ENCODE assay signal across 24 cellular contexts in genomic region chr6:24242924-24243323, GRCh38.
"Had no signal": no experiment of that assay in that cellular context is flagged by ENCODE, and none has a peak within 500 bp of the region (broad histone marks: within the 10 kb centered on the region; RNA-seq: fewer than 3 reads in every experiment).

No MANE protein-coding gene starts in this region.

- H3K4me3 ChIP-seq: colonic mucosa, coronary artery, dorsolateral prefrontal cortex, esophagus muscularis mucosa, esophagus squamous epithelium, gastrocnemius medialis, gastroesophageal sphincter, heart left ventricle, heart right ventricle had no signal

- ATAC-seq: effector memory CD8-positive, alpha-beta T cell; esophagus mucosa; foreskin keratinocyte; gastrocnemius medialis; gastroesophageal sphincter; heart left ventricle; heart right ventricle had no signal

- H3K27ac ChIP-seq: colonic mucosa, coronary artery, dorsolateral prefrontal cortex, epithelial cell of prostate, esophagus muscularis mucosa, esophagus squamous epithelium, foreskin keratinocyte, gastrocnemius medialis, gastroesophageal sphincter, heart left ventricle, heart right ventricle had no signal

- H3K27me3 ChIP-seq: colonic mucosa, dorsolateral prefrontal cortex, esophagus muscularis mucosa, esophagus squamous epithelium, foreskin keratinocyte, gastrocnemius medialis, gastroesophageal sphincter had no signal

- H3K4me1 ChIP-seq: colonic mucosa, esophagus squamous epithelium, foreskin keratinocyte, gastrocnemius medialis, gastroesophageal sphincter, heart left ventricle, heart right ventricle had no signal

- DNase-seq: colonic mucosa; cortex of kidney; dermis blood vessel endothelial cell; dorsolateral prefrontal cortex; effector CD4-positive, alpha-beta T cell; effector CD8-positive, alpha-beta T cell; effector memory CD4-positive, alpha-beta T cell; effector memory CD8-positive, alpha-beta T cell; endodermal cell; erythroblast; esophagus squamous epithelium; foreskin fibroblast; foreskin keratinocyte; foreskin melanocyte; gastrocnemius medialis; glutamatergic neuron; head of caudate nucleus; heart left ventricle; heart right ventricle had no signal

- H3K36me3 ChIP-seq: colonic mucosa, esophagus muscularis mucosa, esophagus squamous epithelium, gastrocnemius medialis, gastroesophageal sphincter, heart left ventricle, heart right ventricle had no signal

- H3K9me3 ChIP-seq: colonic mucosa, esophagus muscularis mucosa, esophagus squamous epithelium, gastrocnemius medialis, gastroesophageal sphincter, heart left ventricle, heart right ventricle had no signal
